In the genomic region with DNA sequence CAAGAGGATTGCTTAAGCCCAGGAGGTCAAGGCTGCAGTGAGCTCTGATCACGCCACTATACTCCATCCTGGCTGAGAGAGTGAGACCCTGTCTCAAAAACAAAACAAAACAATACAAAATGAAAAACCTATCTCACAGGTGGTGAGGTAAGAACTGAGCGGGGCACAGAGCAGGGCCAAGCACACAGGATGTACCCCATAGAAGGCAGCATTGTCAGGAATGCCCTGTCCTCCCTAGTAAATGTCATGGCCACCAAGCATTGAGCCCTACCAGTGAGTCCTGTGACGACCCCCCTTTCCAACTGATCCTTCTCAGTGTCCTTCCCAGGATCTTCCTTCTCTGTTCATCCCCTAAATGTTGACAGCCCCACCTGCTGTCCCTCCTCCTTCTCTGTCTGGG, we compare ENCODE assay signal across 1 cellular context.
TF ChIP-seq lines count a peak whose summit lies in the region.

No MANE protein-coding gene starts in this region.

TF ChIP-seq in HCT116, 20 proteins besides CTCF, POLR2A, EP300 and RAD21 (continued from another document):
- TF ChIP-seq, protein P1, sequence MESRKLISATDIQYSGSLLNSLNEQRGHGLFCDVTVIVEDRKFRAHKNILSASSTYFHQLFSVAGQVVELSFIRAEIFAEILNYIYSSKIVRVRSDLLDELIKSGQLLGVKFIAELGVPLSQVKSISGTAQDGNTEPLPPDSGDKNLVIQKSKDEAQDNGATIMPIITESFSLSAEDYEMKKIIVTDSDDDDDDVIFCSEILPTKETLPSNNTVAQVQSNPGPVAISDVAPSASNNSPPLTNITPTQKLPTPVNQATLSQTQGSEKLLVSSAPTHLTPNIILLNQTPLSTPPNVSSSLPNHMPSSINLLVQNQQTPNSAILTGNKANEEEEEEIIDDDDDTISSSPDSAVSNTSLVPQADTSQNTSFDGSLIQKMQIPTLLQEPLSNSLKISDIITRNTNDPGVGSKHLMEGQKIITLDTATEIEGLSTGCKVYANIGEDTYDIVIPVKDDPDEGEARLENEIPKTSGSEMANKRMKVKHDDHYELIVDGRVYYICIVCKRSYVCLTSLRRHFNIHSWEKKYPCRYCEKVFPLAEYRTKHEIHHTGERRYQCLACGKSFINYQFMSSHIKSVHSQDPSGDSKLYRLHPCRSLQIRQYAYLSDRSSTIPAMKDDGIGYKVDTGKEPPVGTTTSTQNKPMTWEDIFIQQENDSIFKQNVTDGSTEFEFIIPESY (IDR thresholded peaks at IDR 0.05; ENCODE audit: extremely low read depth, insufficient replicate concordance, low read length), result no peak
- TF ChIP-seq SRF (IDR thresholded peaks at IDR 0.05; ENCODE audit: low read depth) (no peak), CBX3 (IDR thresholded peaks at IDR 0.05; ENCODE audit: low read depth) (no peak)
- TF ChIP-seq, protein P2, sequence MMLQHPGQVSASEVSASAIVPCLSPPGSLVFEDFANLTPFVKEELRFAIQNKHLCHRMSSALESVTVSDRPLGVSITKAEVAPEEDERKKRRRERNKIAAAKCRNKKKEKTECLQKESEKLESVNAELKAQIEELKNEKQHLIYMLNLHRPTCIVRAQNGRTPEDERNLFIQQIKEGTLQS (IDR thresholded peaks at IDR 0.05), result no peak
